In genomic region chr1:150629115-150629928, GRCh38 we compare ENCODE assay signal across 8 cellular contexts. TPM values are rescaled to one million over a fixed set of nuclear protein-coding genes. Genes with fewer than 3 reads are reported as not detected.
A peak's percentile ranks its signal among the peaks of the same experiment; 100 is the strongest.
DNase-seq lines count a peak whose midpoint lies in the region; ATAC-seq and TF ChIP-seq lines count a peak whose summit lies in the region.

TSS of gene ENSA (minus strand) at chr1:150629612. CDS start at chr1:150629470, 142 bp downstream.

- peaks cover 42% of the 10 kb centered on the region for H3K79me2 ChIP-seq in DND-41 (ENCODE audit: insufficient read depth, low read length)

- H3K36me3 ChIP-seq in DND-41 (ENCODE audit: insufficient read depth, low read length) (peaks cover 40% of the 10 kb centered on the region), KOPT-K1 (ENCODE audit: insufficient read depth, low read length) (peaks cover 34% of the 10 kb centered on the region), Peyer's patch (peaks cover 0 to 31% (median 2%) of the 10 kb centered on the region in 3 donors), esophagus muscularis mucosa (peaks cover 30 to 35% (median 33%) of the 10 kb centered on the region in 4 donors), muscle layer of colon (ENCODE audit: insufficient read depth, low read length) (peaks cover 35% of the 10 kb centered on the region)

- intact Hi-C loops in esophagus muscularis mucosa (cut with DNase I), result no loop called here

- DNase-seq in DND-41 (peak; percentile 98), Peyer's patch (peak; percentile 97 to 99 (median 97)), esophagus muscularis mucosa (ENCODE audit: extremely low spot score) (peak; percentile 99)
- DNase-seq in activated T-cell treated with anti-CD3 and anti-CD28 coated beads, Interleukin-2, amount 50 U/mL, for 48 hours, result peak; percentile 96 to 97
- DNase-seq in stimulated activated CD8-positive, alpha-beta memory T cell treated with anti-CD3 and anti-CD28 coated beads, Interleukin-7, amount 100 ng/mL, for 24 hours (ENCODE audit: low read depth), result peak; percentile 88

- H3K27me3 ChIP-seq in DND-41 (ENCODE audit: insufficient read depth, low read length, poor library complexity) (no peaks in the 10 kb centered on the region), Peyer's patch (no peaks in the 10 kb centered on the region), esophagus muscularis mucosa (no peaks in the 10 kb centered on the region), muscle layer of colon (ENCODE audit: control insufficient read depth in 1 of 2, insufficient read depth in 2 of 2, low read length in 2 of 2) (no peaks in the 10 kb centered on the region)

- H3K9ac ChIP-seq in DND-41 (ENCODE audit: low read depth, low read length) (peak within 1 kb of the TSS; percentile 64), muscle layer of colon (ENCODE audit: low read length) (peak within 1 kb of the TSS; percentile 55)

- H3K4me1 ChIP-seq in DND-41 (ENCODE audit: insufficient read depth, low read length), result peaks cover 22% of the 10 kb centered on the region
- peaks cover 0 to 20% (median 7%) of the 10 kb centered on the region in 4 donors for H3K4me1 ChIP-seq in Peyer's patch
- peaks cover 21 to 32% (median 28%) of the 10 kb centered on the region in 4 donors for H3K4me1 ChIP-seq in esophagus muscularis mucosa
- peaks cover 13% of the 10 kb centered on the region for H3K4me1 ChIP-seq in muscle layer of colon (ENCODE audit: insufficient read depth, low read length)

- H3K27ac ChIP-seq in DND-41 (ENCODE audit: low read length) (peak within 1 kb of the TSS; percentile 89), KOPT-K1 (ENCODE audit: low read depth, low read length, poor library complexity, severe bottlenecking) (peak within 1 kb of the TSS; percentile 83), Peyer's patch (peak within 1 kb of the TSS; percentile 95 to 99 (median 97)), esophagus muscularis mucosa (replicated peaks in 1 of 4) (peak within 1 kb of the TSS; percentile 94 to 97 (median 96)), muscle layer of colon (ENCODE audit: low read depth, low read length) (peak within 1 kb of the TSS; percentile 95)

- no peak for TF ChIP-seq CTCF in DND-41 (IDR thresholded peaks at IDR 0.05; ENCODE audit: borderline replicate concordance, extremely low read depth, low read length, poor library complexity, severe bottlenecking)
- TF ChIP-seq CTCF in Peyer's patch (IDR thresholded peaks at IDR 0.05), result peak in 1 of 6 experiments; percentile 17
- no peak for TF ChIP-seq CTCF in esophagus muscularis mucosa (IDR thresholded peaks at IDR 0.05)

- peaks cover 13% of the 10 kb centered on the region; the same call in 1 of the 2 replicates for H4K20me1 ChIP-seq in DND-41 (ENCODE audit: insufficient read depth, low read length)

- no peak for TF ChIP-seq EP300 in esophagus muscularis mucosa (IDR thresholded peaks at IDR 0.05)

- peak; percentile 85 to 93 for TF ChIP-seq POLR2A in Peyer's patch (IDR thresholded peaks at IDR 0.05)
- TF ChIP-seq POLR2A in esophagus muscularis mucosa (IDR thresholded peaks at IDR 0.05; ENCODE audit: low read depth), result peak; percentile 97

- 0% methylated on average over 35 of the region's 49 CpGs for WGBS in esophagus muscularis mucosa

- peak within 1 kb of the TSS; percentile 72 for H2AFZ ChIP-seq in DND-41 (ENCODE audit: low read depth, low read length)

- H3K9me3 ChIP-seq in DND-41 (ENCODE audit: insufficient read depth, low read length, severe bottlenecking), result no peaks in the 10 kb centered on the region
- H3K9me3 ChIP-seq in KOPT-K1 (ENCODE audit: insufficient read depth, low read length, poor library complexity, severe bottlenecking), result no peaks in the 10 kb centered on the region
- no peaks in the 10 kb centered on the region for H3K9me3 ChIP-seq in Peyer's patch
- H3K9me3 ChIP-seq in esophagus muscularis mucosa, result no peaks in the 10 kb centered on the region
- no peaks in the 10 kb centered on the region for H3K9me3 ChIP-seq in muscle layer of colon (ENCODE audit: low read length)

- peak within 1 kb of the TSS; percentile 75 for H3K4me2 ChIP-seq in DND-41 (ENCODE audit: insufficient read depth, low read length)

- H3K4me3 ChIP-seq in DND-41 (ENCODE audit: low read depth in 1 of 2, low read length in 2 of 2) (peak within 1 kb of the TSS; percentile 67 to 74), Peyer's patch (peak within 1 kb of the TSS; percentile 69 to 92 (median 72)), esophagus muscularis mucosa (peak within 1 kb of the TSS; percentile 61 to 87 (median 70)), muscle layer of colon (ENCODE audit: low read depth in 1 of 2, low read length in 2 of 2) (peak within 1 kb of the TSS; percentile 69 to 72)

- ATAC-seq in DND-41 (ENCODE audit: insufficient read depth, low read depth), result peak; percentile 90
- ATAC-seq in GM21825 (IDR thresholded peaks at IDR 0.05; ENCODE audit: unreplicated experiment), result peak; percentile 90

RNA-seq across cellular contexts. Expression of gene ENSA, which starts in this region (rescaled TPM):
- total RNA-seq in Peyer's patch (100 to 1,000 TPM; 173 to 231 (median 206) TPM), esophagus muscularis mucosa (100 to 1,000 TPM; 110 to 212 (median 141) TPM)

Comparison
In these comparisons a context has a peak if more than half of its experiments do, and no peak if none do; other contexts are left out.
1. Peak in every context shown above with its lines: DNase-seq, ATAC-seq, H3K4me3 ChIP-seq and H3K27ac ChIP-seq.